ENCODE assay signal across 8 cellular contexts in genomic region chr1:59814901-59815825, GRCh38. TPM values are rescaled to one million over a fixed set of nuclear protein-coding genes. Genes with fewer than 3 reads are reported as not detected.
DNase-seq lines count a peak whose midpoint lies in the region; ATAC-seq and TF ChIP-seq lines count a peak whose summit lies in the region.

TSS of gene HOOK1 (plus strand) at chr1:59814949. CDS start at chr1:59815118, 169 bp downstream.

- ATAC-seq in CD4-positive, alpha-beta T cell (ENCODE audit: poor library complexity), result peak; percentile 17
- peak; percentile 18 for ATAC-seq in GM19328 (IDR thresholded peaks at IDR 0.05; ENCODE audit: unreplicated experiment)
- peak; percentile 64 for ATAC-seq in stimulated activated effector memory CD8-positive, alpha-beta T cell treated with anti-CD3 and anti-CD28 coated beads, Interleukin-12 subunit alpha, Interleukin-12 subunit beta, amount 100 ng/mL, for 72 hours

- H3K27me3 Mint-ChIP-seq in CD4-positive, alpha-beta T cell, result peaks cover 6% of the 10 kb centered on the region
- H3K27me3 Mint-ChIP-seq in activated naive CD8-positive, alpha-beta T cell treated with anti-CD3 and anti-CD28 coated beads for 36 hours, result peaks cover 10% of the 10 kb centered on the region
- peaks cover 7 to 13% (median 12%) of the 10 kb centered on the region in 3 donors for H3K27me3 Mint-ChIP-seq in immature natural killer cell (ENCODE audit: low read depth in 3 of 3)

- CTCF ChIA-PET in CD4-positive, alpha-beta T cell (lab: Charles Lee), result interaction anchor here (1.6 to 1.7 kb wide), 2 partner anchors 9 to 1268 kb away, joined by 3 read pairs; partner anchors contain the start of gene OMA1

- no peak within 1 kb of the TSS for H3K4me3 Mint-ChIP-seq in CD4-positive, alpha-beta T cell
- no peak within 1 kb of the TSS for H3K4me3 Mint-ChIP-seq in activated naive CD8-positive, alpha-beta T cell treated with anti-CD3 and anti-CD28 coated beads for 36 hours
- H3K4me3 Mint-ChIP-seq in immature natural killer cell, result peak within 1 kb of the TSS in 3 of 5 donors; percentile 81 to 91 (median 85)
- H3K4me3 Mint-ChIP-seq in stimulated activated effector memory CD8-positive, alpha-beta T cell treated with anti-CD3 and anti-CD28 coated beads, Interleukin-12 subunit alpha, Interleukin-12 subunit beta, amount 100 ng/mL, for 72 hours, result no peak within 1 kb of the TSS

- intact Hi-C loops in CD4-positive, alpha-beta T cell (cut with DNase I, micrococcal nuclease), result loop anchor here (5.0 to 10.0 kb wide), 6 partner anchors 520 to 1910 kb away; partner anchors contain the start of genes FGGY (in 1 of the 2), MYSM1 (in 1 of the 2) and TM2D1 (in 1 of the 2)

- H3K27ac Mint-ChIP-seq in CD4-positive, alpha-beta T cell, result no peak within 1 kb of the TSS
- peak within 1 kb of the TSS; percentile 85 for H3K27ac Mint-ChIP-seq in activated naive CD8-positive, alpha-beta T cell treated with anti-CD3 and anti-CD28 coated beads for 36 hours
- H3K27ac Mint-ChIP-seq in immature natural killer cell, result peak within 1 kb of the TSS in 5 of 6 donors; percentile 41 to 78 (median 71)
- peak within 1 kb of the TSS; percentile 85 for H3K27ac Mint-ChIP-seq in stimulated activated effector memory CD8-positive, alpha-beta T cell treated with anti-CD3 and anti-CD28 coated beads, Interleukin-12 subunit alpha, Interleukin-12 subunit beta, amount 100 ng/mL, for 72 hours

- H3K4me1 Mint-ChIP-seq in CD4-positive, alpha-beta T cell (ENCODE audit: low read depth), result peaks cover 12% of the 10 kb centered on the region
- peaks cover 8% of the 10 kb centered on the region for H3K4me1 Mint-ChIP-seq in activated naive CD8-positive, alpha-beta T cell treated with anti-CD3 and anti-CD28 coated beads for 36 hours
- H3K4me1 Mint-ChIP-seq in immature natural killer cell, result peaks cover 7 to 15% of the 10 kb centered on the region in 2 donors
- H3K4me1 Mint-ChIP-seq in stimulated activated effector memory CD8-positive, alpha-beta T cell treated with anti-CD3 and anti-CD28 coated beads, Interleukin-12 subunit alpha, Interleukin-12 subunit beta, amount 100 ng/mL, for 72 hours, result peaks cover 6% of the 10 kb centered on the region

- H3K27me3 ChIP-seq in CD4-positive, alpha-beta T cell (ENCODE audit: control insufficient read depth, insufficient read depth, low read length), result no peaks in the 10 kb centered on the region

- H3K9me3 ChIP-seq in CD4-positive, alpha-beta T cell (ENCODE audit: control insufficient read depth, low read length), result no peaks in the 10 kb centered on the region

- H3K9me3 Mint-ChIP-seq in CD4-positive, alpha-beta T cell, result no peaks in the 10 kb centered on the region
- H3K9me3 Mint-ChIP-seq in activated naive CD8-positive, alpha-beta T cell treated with anti-CD3 and anti-CD28 coated beads for 36 hours, result no peaks in the 10 kb centered on the region
- H3K9me3 Mint-ChIP-seq in immature natural killer cell, result no peaks in the 10 kb centered on the region
- H3K9me3 Mint-ChIP-seq in stimulated activated effector memory CD8-positive, alpha-beta T cell treated with anti-CD3 and anti-CD28 coated beads, Interleukin-12 subunit alpha, Interleukin-12 subunit beta, amount 100 ng/mL, for 72 hours, result no peaks in the 10 kb centered on the region

- peak within 1 kb of the TSS; percentile 48 for H3K27ac ChIP-seq in CD4-positive, alpha-beta T cell (ENCODE audit: low read depth, low read length)

- POLR2A ChIA-PET in CD4-positive, alpha-beta T cell (lab: Charles Lee), result interaction anchor here (1.0 to 2.0 kb wide), 7 partner anchors 10 to 1268 kb away, joined by 3 to 11 read pairs (median 4); partner anchors contain the start of genes JUN and OMA1

- no peak for TF ChIP-seq CTCF in CD4-positive, alpha-beta T cell (IDR thresholded peaks at IDR 0.05)

- peak in 2 of 10 experiments; percentile 0 for DNase-seq in CD4-positive, alpha-beta T cell
- peak; percentile 45 for DNase-seq in HT-29 (ENCODE audit: low spot score)
- no peak for DNase-seq in activated naive CD8-positive, alpha-beta T cell treated with anti-CD3 and anti-CD28 coated beads for 36 hours
- DNase-seq in immature natural killer cell, result no peak
- DNase-seq in stimulated activated effector memory CD8-positive, alpha-beta T cell treated with anti-CD3 and anti-CD28 coated beads, Interleukin-12 subunit alpha, Interleukin-12 subunit beta, amount 100 ng/mL, for 72 hours (ENCODE audit: low spot score in 2 of 2), result peak in 1 of 2 donors; percentile 74
- no peak for DNase-seq in NCI-H187 treated with DMSO at 0.1 percent for 48 hours (lab: John Stamatoyannopoulos, UW)
- DNase-seq in SKM-1 (lab: John Stamatoyannopoulos, UW; ENCODE audit: unreplicated experiment), result no peak

- no peaks in the 10 kb centered on the region for H3K36me3 Mint-ChIP-seq in CD4-positive, alpha-beta T cell (ENCODE audit: low read depth)
- no peaks in the 10 kb centered on the region for H3K36me3 Mint-ChIP-seq in activated naive CD8-positive, alpha-beta T cell treated with anti-CD3 and anti-CD28 coated beads for 36 hours
- H3K36me3 Mint-ChIP-seq in immature natural killer cell, result no peaks in the 10 kb centered on the region
- no peaks in the 10 kb centered on the region for H3K36me3 Mint-ChIP-seq in stimulated activated effector memory CD8-positive, alpha-beta T cell treated with anti-CD3 and anti-CD28 coated beads, Interleukin-12 subunit alpha, Interleukin-12 subunit beta, amount 100 ng/mL, for 72 hours

RNA-seq across cellular contexts. Expression of gene HOOK1, which starts in this region (rescaled TPM):
- 10 to 100 TPM; 18.1 to 19.4 TPM for total RNA-seq in CD4-positive, alpha-beta T cell
- 8.4 and 94.4 TPM in 2 replicates for total RNA-seq in HT-29 (2014; rRNA removed; shearing (Covaris generic))
- 10 to 100 TPM; 12.9 to 14.0 TPM for total RNA-seq in activated naive CD8-positive, alpha-beta T cell treated with anti-CD3 and anti-CD28 coated beads for 36 hours
- 1 to 10 TPM in 2 of 3 donors, not detected in 1; 1.1 to 5.1 TPM for polyA plus RNA-seq in immature natural killer cell

Comparison
In these comparisons a context has a peak if more than half of its experiments do, and no peak if none do; other contexts are left out.
1. H3K4me3 Mint-ChIP-seq: peak in immature natural killer cell (3 of 5); none in CD4-positive, alpha-beta T cell (single experiment), activated naive CD8-positive, alpha-beta T cell treated with anti-CD3 and anti-CD28 coated beads for 36 hours (single experiment) and stimulated activated effector memory CD8-positive, alpha-beta T cell treated with anti-CD3 and anti-CD28 coated beads, Interleukin-12 subunit alpha, Interleukin-12 subunit beta, amount 100 ng/mL, for 72 hours (single experiment).
2. Peak in every context shown above with its lines, with median percentiles within 50 percentile points of each other: ATAC-seq.